Comparison of ENCODE assay signal across 8 cellular contexts in the genomic region with DNA sequence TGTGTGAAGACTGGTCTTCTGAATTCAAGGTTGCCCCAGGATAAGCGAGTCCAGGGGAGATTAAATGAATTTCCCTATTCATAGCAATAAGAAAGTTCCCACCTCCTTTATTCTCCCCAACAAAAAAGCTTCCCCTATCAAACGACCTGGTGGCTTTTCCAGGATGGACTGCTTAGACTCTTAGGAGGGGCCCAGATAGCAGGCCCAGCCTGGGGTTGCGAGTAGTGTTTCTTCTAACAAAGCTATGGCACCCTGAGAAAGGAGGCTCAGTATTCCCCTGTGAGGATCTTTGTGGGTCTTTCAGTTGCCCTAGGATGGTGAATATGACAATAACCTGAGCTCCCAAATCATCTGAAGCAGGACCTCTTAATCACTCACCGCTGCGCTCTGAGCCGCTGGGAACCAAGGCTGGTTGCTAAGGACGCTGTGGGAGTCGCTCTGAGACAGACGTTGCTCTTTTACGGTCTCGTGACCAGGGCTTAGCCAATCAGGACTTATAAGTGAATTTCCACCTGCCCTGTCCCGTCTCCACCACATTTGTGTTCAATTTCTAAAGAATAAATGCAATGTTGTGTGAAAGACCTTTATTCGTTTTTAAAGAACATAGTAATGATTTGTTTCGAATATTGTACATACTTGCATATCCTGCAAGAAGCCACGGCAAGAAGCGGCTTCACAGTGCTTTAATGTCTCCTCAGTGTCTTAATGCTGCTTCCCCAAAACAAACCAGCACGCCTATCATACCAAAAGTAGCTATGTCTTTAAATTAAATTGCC. TPM values are rescaled to one million over a fixed set of nuclear protein-coding genes. Genes with fewer than 3 reads are reported as not detected.
A peak's percentile ranks its signal among the peaks of the same experiment; 100 is the strongest.
DNase-seq lines count a peak whose midpoint lies in the region; ATAC-seq and TF ChIP-seq lines count a peak whose summit lies in the region.

Gene TMEM232 (minus strand): TSS at position 423 of the 776 bp plus-strand sequence. CDS start 59,319 bp downstream, outside the sequence.

- H3K4me1 ChIP-seq in HUES64 (ENCODE audit: insufficient read depth, low read length) = no peaks in the 10 kb centered on the region

- no peaks in the 10 kb centered on the region for H3K4me1 Mint-ChIP-seq in activated naive CD8-positive, alpha-beta T cell (ENCODE audit: low read depth)
- no peaks in the 10 kb centered on the region for H3K4me1 Mint-ChIP-seq in glutamatergic neuron (ENCODE audit: low read depth, unreplicated experiment)

- no peaks in the 10 kb centered on the region for H3K9me3 ChIP-seq in HUES64 (ENCODE audit: insufficient read depth, low read depth, low read length)

- H3K27me3 ChIP-seq in BJ (ENCODE audit: control insufficient read depth, insufficient read depth, low read length) (no peaks in the 10 kb centered on the region), HUES64 (ENCODE audit: insufficient read depth, low read length) (no peaks in the 10 kb centered on the region)

- H3K9ac ChIP-seq in HUES64 (ENCODE audit: low read depth, low read length) = 0 out of 2 replicates have a peak within 1 kb of the TSS, but pooled peaks have one; percentile 22

- H3K4me3 ChIP-seq in BJ (ENCODE audit: low read depth, low read length) = peak within 1 kb of the TSS; percentile 30
- H3K4me3 ChIP-seq in HUES64 (ENCODE audit: low read length) = peak within 1 kb of the TSS; percentile 65

- H3K27ac ChIP-seq in HUES64 (ENCODE audit: low read depth, low read length) (no peak within 1 kb of the TSS), substantia nigra (ENCODE audit: low read depth, low read length, poor library complexity, severe bottlenecking) (peak within 1 kb of the TSS; percentile 23)

- no peak for TF ChIP-seq CTCF in BJ (IDR thresholded peaks at IDR 0.05; ENCODE audit: insufficient read depth, low read depth, low read length)
- no peak for TF ChIP-seq CTCF in glutamatergic neuron (IDR thresholded peaks at IDR 0.05; ENCODE audit: partially characterized antibody, unreplicated experiment)

- DNase-seq in BJ (ENCODE audit: low read depth) = peak; percentile 13
- DNase-seq in SHP77 treated with DMSO at 0.1 percent for 48 hours (lab: John Stamatoyannopoulos, UW) = peak; percentile 93
- DNase-seq in glutamatergic neuron = peak; percentile 80
- DNase-seq in occipital lobe (lab: John Stamatoyannopoulos, UW) = peak; percentile 44
- DNase-seq in substantia nigra (lab: John Stamatoyannopoulos, UW) = peak in 47 of 49 donors; percentile 0 to 86 (median 49)

- 71% methylated on average over 17 of the region's 17 CpGs for WGBS in HUES64

- H3K36me3 Mint-ChIP-seq in activated naive CD8-positive, alpha-beta T cell = peaks cover 3% of the 10 kb centered on the region
- no peaks in the 10 kb centered on the region for H3K36me3 Mint-ChIP-seq in glutamatergic neuron (ENCODE audit: unreplicated experiment)

- no peaks in the 10 kb centered on the region for H3K9me3 Mint-ChIP-seq in activated naive CD8-positive, alpha-beta T cell (ENCODE audit: low read depth)
- no peaks in the 10 kb centered on the region for H3K9me3 Mint-ChIP-seq in glutamatergic neuron (ENCODE audit: unreplicated experiment)

- H3K4me3 Mint-ChIP-seq in activated naive CD8-positive, alpha-beta T cell = peak within 1 kb of the TSS; percentile 85
- H3K4me3 Mint-ChIP-seq in glutamatergic neuron (ENCODE audit: unreplicated experiment) = peak within 1 kb of the TSS; percentile 92

- H3K27me3 Mint-ChIP-seq in activated naive CD8-positive, alpha-beta T cell = no peaks in the 10 kb centered on the region
- peaks cover 2% of the 10 kb centered on the region for H3K27me3 Mint-ChIP-seq in glutamatergic neuron (ENCODE audit: unreplicated experiment)

- H3K36me3 ChIP-seq in BJ (ENCODE audit: control insufficient read depth, insufficient read depth, low read length) = no peaks in the 10 kb centered on the region
- no peaks in the 10 kb centered on the region for H3K36me3 ChIP-seq in HUES64 (ENCODE audit: insufficient read depth, low read length)

- POLR2A ChIA-PET in BJ (lab: Charles Lee) = no interaction called here

- no peak within 1 kb of the TSS for H3K27ac Mint-ChIP-seq in activated naive CD8-positive, alpha-beta T cell
- H3K27ac Mint-ChIP-seq in glutamatergic neuron (ENCODE audit: unreplicated experiment) = peak within 1 kb of the TSS; percentile 60

- CTCF ChIA-PET in BJ (lab: Yijun Ruan, JAX) = no interaction called here

- ATAC-seq in GM21367 (IDR thresholded peaks at IDR 0.05; ENCODE audit: unreplicated experiment) = peak; percentile 100

RNA-seq across cellular contexts. Expression of gene TMEM232, which starts in this region (rescaled TPM):
- polyA plus RNA-seq in BJ (2011; rRNA removed) = 0.12 and 0.38 TPM in 2 replicates
- 0.33 TPM in 1 of 2 replicates, not detected in the other for polyA minus RNA-seq in BJ (2011; rRNA and poly(A)+ RNA removed)
- polyA plus RNA-seq in HUES64 (2013, experiment 1 of 2) = 0.45 TPM
- polyA plus RNA-seq in HUES64 (2013, experiment 2 of 2) = 1.5 TPM
- total RNA-seq in glutamatergic neuron (ENCODE audit: unreplicated experiment) (5.3 TPM), occipital lobe (19.3 TPM)

Comparison
In these comparisons a context has a peak if more than half of its experiments do, and no peak if none do; other contexts are left out.
1. Peak in DNase-seq and H3K4me3 ChIP-seq in BJ; RNA of the gene not detected or under 1 TPM.
2. DNase-seq: peak in every context shown above with its lines; median percentile 93 in SHP77 treated with DMSO at 0.1 percent for 48 hours; 80 in glutamatergic neuron; 49 in substantia nigra; 44 in occipital lobe; 13 in BJ.